13 cellular contexts compared by ENCODE assay signal in the genomic region with DNA sequence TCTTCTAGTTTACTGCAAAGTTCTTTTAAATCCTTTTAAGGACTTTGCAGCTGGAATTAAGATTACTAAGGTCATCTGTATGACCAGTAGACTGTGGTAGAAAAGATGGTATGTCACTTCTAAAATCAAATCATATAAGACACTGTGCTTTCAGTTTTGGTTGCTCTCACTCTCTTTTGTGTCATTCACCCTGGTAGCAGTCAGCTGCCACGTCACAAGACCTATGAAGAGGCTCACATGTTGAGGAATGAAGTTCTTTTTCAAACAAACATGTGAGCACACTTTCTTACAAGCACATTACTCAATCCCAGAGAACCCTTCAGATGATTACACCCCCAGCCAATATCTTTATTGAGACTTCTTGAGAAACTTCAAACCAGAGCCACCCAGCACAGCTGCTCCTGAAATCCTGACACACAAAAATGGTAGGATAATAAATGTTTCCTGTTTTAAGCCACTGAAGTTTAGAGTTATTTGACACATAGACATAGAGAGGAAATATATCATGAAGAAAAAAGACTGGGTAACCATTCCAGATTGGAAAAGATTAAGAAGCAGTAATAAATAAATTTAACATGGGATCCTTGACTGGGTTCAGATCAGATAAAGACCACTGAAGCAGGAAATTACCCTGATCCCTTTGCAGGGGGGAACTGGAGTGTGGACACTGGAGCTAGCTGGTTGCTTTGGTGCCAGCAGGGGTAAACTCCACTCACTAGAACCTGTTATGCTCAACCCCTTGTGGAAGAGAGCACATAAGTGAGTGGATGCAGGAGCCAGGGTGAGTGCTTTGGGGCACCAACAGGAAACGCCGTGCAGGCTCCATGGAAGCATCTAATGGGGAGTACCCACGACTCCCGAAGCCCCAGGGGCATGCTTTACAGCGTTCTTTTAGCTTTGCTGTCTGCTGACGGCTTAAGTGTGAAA.
DNase-seq lines count a peak whose midpoint lies in the region; ATAC-seq, FAIRE-seq and TF ChIP-seq lines count a peak whose summit lies in the region.
"Had no signal": no experiment of that assay in that cellular context is flagged by ENCODE, and none has a peak within 500 bp of the region (broad histone marks: within the 10 kb centered on the region; RNA-seq: fewer than 3 reads in every experiment).

No MANE protein-coding gene starts in this region.

- no peak for FAIRE-seq in GM19239 (lab: Jason Lieb, UNC)
- no peak for FAIRE-seq in frontal cortex (lab: Jason Lieb, UNC)
- FAIRE-seq: K562 had no signal

- DNase-seq in GM10266 (ENCODE audit: extremely low spot score), result peak; percentile 10
- DNase-seq in GM19239 (ENCODE audit: insufficient read length, low spot score), result peak; percentile 1
- DNase-seq in OCI-M1 (lab: John Stamatoyannopoulos, UW), result peak; percentile 66
- no peak for DNase-seq in amniotic stem cell (lab: John Stamatoyannopoulos, UW)
- no peak for DNase-seq in thyroid gland
- no peak for DNase-seq in NCI-H2196 treated with DMSO at 0.1 percent for 48 hours (lab: John Stamatoyannopoulos, UW; ENCODE audit: unreplicated experiment)
- no peak for DNase-seq in frontal cortex (ENCODE audit: low spot score in 2 of 2)
- DNase-seq: activated CD4-positive, CD25-positive, alpha-beta regulatory T cell; stimulated activated naive CD4-positive, alpha-beta T cell had no signal

- no peak for TF ChIP-seq POLR2A in thyroid gland (IDR thresholded peaks at IDR 0.05)

- no peaks in the 10 kb centered on the region for H3K9me3 ChIP-seq in thyroid gland
- H3K9me3 ChIP-seq: BLaER1 had no signal

- no peaks in the 10 kb centered on the region for H3K27me3 ChIP-seq in thyroid gland
- H3K27me3 ChIP-seq: BLaER1 had no signal

- 48 to 73% methylated on average over 5 to 7 of the region's 7 CpGs for WGBS in thyroid gland, 2 donors

- H3K27ac ChIP-seq in thyroid gland, result no peak overlapping the region
- H3K27ac ChIP-seq: BLaER1, skin epidermis had no signal

- ATAC-seq in HG02884 (IDR thresholded peaks at IDR 0.05; ENCODE audit: unreplicated experiment), result peak; percentile 81
- ATAC-seq: K562 had no signal

- no peak overlapping the region for H3K4me3 ChIP-seq in thyroid gland (replicated peaks in 1 of 3)
- H3K4me3 ChIP-seq: BLaER1, K562, skin epidermis had no signal

- H3K4me1 ChIP-seq in thyroid gland, result no peaks in the 10 kb centered on the region

- intact Hi-C loops in thyroid gland (cut with DNase I), result no loop called here

- TF ChIP-seq CTCF in GM10266 (IDR thresholded peaks at IDR 0.05; ENCODE audit: control insufficient read depth, insufficient read depth, low read depth, missing control alignments), result no peak
- no peak for TF ChIP-seq CTCF in thyroid gland (IDR thresholded peaks at IDR 0.05)

- no peaks in the 10 kb centered on the region for H3K36me3 ChIP-seq in thyroid gland
- H3K36me3 ChIP-seq: BLaER1 had no signal

Comparison
In these comparisons a context has a peak if more than half of its experiments do, and no peak if none do; other contexts are left out.
1. DNase-seq: peak in GM10266 (single experiment), GM19239 (single experiment) and OCI-M1 (single experiment); none in amniotic stem cell (single experiment), thyroid gland (0 of 2), NCI-H2196 treated with DMSO at 0.1 percent for 48 hours (single experiment) and frontal cortex (0 of 2).